8 cellular contexts compared by ENCODE assay signal in the genomic region with DNA sequence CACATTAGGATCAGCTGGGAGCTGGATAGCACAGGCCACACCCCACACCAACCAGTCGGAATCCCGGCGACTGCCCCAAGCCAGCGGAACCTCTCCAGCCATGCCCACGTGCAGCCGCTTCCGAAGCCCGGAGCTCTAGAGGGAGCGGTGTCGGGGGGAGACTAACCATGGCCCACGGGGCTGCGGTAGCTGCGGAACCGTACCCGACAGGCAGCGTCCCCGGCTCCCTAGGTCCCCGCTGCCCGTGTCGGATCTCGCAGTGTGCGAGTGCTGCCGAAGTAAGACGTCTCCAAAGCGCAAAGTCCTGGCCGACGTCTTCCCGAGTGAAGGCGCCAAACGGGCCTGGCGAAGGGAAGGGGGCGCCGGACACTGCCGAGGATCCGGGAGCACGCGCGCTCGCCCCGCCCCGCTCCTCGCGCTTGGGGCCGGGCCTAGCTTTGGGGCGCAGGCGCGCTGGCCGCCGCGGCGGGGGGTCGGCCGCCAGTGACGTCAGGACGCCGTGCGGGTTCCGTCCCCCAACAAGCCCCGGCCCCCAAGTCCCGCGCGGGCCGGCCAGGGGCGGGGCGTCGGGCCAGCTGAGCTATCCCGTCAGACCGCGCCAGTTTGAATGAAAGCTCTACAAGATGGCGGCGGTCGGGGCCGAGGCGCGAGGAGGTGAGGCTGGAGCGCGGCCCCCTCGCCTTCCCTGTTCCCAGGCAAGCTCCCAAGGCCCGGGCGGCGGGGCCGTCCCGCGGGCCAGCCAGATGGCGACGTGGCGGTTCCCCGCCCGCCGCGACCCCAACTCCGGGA.
DNase-seq lines count a peak whose midpoint lies in the region; ATAC-seq and TF ChIP-seq lines count a peak whose summit lies in the region.

TSS of gene SUV39H2 (plus strand) at position 601 of the 789 bp plus-strand sequence. CDS start at position 624, 23 bp downstream.

- TF ChIP-seq CTCF in AG10803 (conservative IDR thresholded peaks at IDR 0.05; ENCODE audit: low read length): no peak; the same call in 1 of the 2 replicates

- DNase-seq in AG10803 (ENCODE audit: low read depth): peak; percentile 94
- DNase-seq in NCI-H446 (lab: John Stamatoyannopoulos, UW): peak; percentile 83 to 96
- DNase-seq in activated CD4-positive, CD25-positive, alpha-beta regulatory T cell treated with anti-CD3 and anti-CD28 coated beads, Interleukin-2, amount 50 U/mL, for 16 hours (ENCODE audit: low read depth, low spot score): peak; percentile 82
- DNase-seq in central memory CD4-positive, alpha-beta T cell: peak; percentile 88
- DNase-seq in iris pigment epithelial cell (ENCODE audit: low read depth): peak; percentile 96
- peak; percentile 87 to 89 for DNase-seq in stimulated activated CD4-positive, alpha-beta T cell treated with anti-CD3 and anti-CD28 coated beads, Interleukin-12 subunit alpha, Interleukin-12 subunit beta, amount 100 ng/mL, for 24 hours (ENCODE audit: low read depth in 2 of 2)

- peak within 1 kb of the TSS; percentile 90 for H3K4me3 ChIP-seq in AG10803 (ENCODE audit: low read length)

- ATAC-seq in GM19043 (IDR thresholded peaks at IDR 0.05; ENCODE audit: low read depth, unreplicated experiment) (peak; percentile 90), HG03354 (IDR thresholded peaks at IDR 0.05; ENCODE audit: poor library complexity, severe bottlenecking, unreplicated experiment) (peak; percentile 93)

Comparison
In these comparisons a context has a peak if more than half of its experiments do, and no peak if none do; other contexts are left out.
1. Peak in every context shown above with its lines: DNase-seq, ATAC-seq and H3K4me3 ChIP-seq.